21 cellular contexts compared by ENCODE assay signal in genomic region chr16:70724146-70725023, GRCh38. TPM values are rescaled to one million over a fixed set of nuclear protein-coding genes. Genes with fewer than 3 reads are reported as not detected.
DNase-seq lines count a peak whose midpoint lies in the region; FAIRE-seq and TF ChIP-seq lines count a peak whose summit lies in the region.
"Had no signal": no experiment of that assay in that cellular context is flagged by ENCODE, and none has a peak within 500 bp of the region (broad histone marks: within the 10 kb centered on the region; RNA-seq: fewer than 3 reads in every experiment).

No MANE protein-coding gene starts in this region.

- no peak overlapping the region for H2BK12ac ChIP-seq in H9 (ENCODE audit: insufficient read length, low read depth, low read length)

- H3K4me3 Mint-ChIP-seq in activated naive CD4-positive, alpha-beta T cell treated with anti-CD3 and anti-CD28 coated beads, Interleukin-2, amount 10 ng/mL, durations not matched to agents 7 days and 5 days = no peak overlapping the region
- no peak overlapping the region for H3K4me3 Mint-ChIP-seq in activated T-helper 2 cell treated with anti-CD3 and anti-CD28 coated beads, Interferon-gamma antibody, Interleukin-2, Interleukin-4, amounts not matched to agents 10 μg/mL and 5 μg/mL and 100 μg/mL, durations not matched to agents 14 hours and 24 hours and 36 hours (ENCODE audit: low read depth)
- H3K4me3 Mint-ChIP-seq in H9 = no peak overlapping the region
- H3K4me3 Mint-ChIP-seq: activated CD8-positive, alpha-beta memory T cell treated with anti-CD3 and anti-CD28 coated beads, Interleukin-2, amount 10 ng/mL, durations not matched to agents 7 days and 5 days; HFFc6; T-cell had no signal

- H2AK5ac ChIP-seq in H9 (ENCODE audit: insufficient read length, low read length) = no peak overlapping the region

- intact Hi-C loops in kidney (cut with DNase I) (no loop called here), ovary (cut with DNase I) (no loop called here), transverse colon (cut with DNase I; ENCODE audit: low total_unique reads) (no loop called here)
- intact Hi-C loops in activated T-helper 2 cell treated with anti-CD3 and anti-CD28 coated beads, Interferon-gamma antibody, Interleukin-2, Interleukin-4, amounts not matched to agents 10 μg/mL and 5 μg/mL and 100 μg/mL, durations not matched to agents 14 hours and 24 hours and 36 hours (cut with micrococcal nuclease) = no loop called here

- no peaks in the 10 kb centered on the region for H3K27me3 Mint-ChIP-seq in activated naive CD4-positive, alpha-beta T cell treated with anti-CD3 and anti-CD28 coated beads, Interleukin-2, amount 10 ng/mL, durations not matched to agents 7 days and 5 days
- H3K27me3 Mint-ChIP-seq in activated T-helper 2 cell treated with anti-CD3 and anti-CD28 coated beads, Interferon-gamma antibody, Interleukin-2, Interleukin-4, amounts not matched to agents 10 μg/mL and 5 μg/mL and 100 μg/mL, durations not matched to agents 14 hours and 24 hours and 36 hours (ENCODE audit: low read depth) = no peaks in the 10 kb centered on the region
- H3K27me3 Mint-ChIP-seq in H9 (ENCODE audit: low read depth) = no peaks in the 10 kb centered on the region
- H3K27me3 Mint-ChIP-seq: activated CD8-positive, alpha-beta memory T cell treated with anti-CD3 and anti-CD28 coated beads, Interleukin-2, amount 10 ng/mL, durations not matched to agents 7 days and 5 days; T-cell had no signal

- no peak overlapping the region for H2BK120ac ChIP-seq in H9 (ENCODE audit: low read depth, low read length, poor library complexity, severe bottlenecking)

- peak overlapping the region; percentile 37 for H3K27ac Mint-ChIP-seq in activated naive CD4-positive, alpha-beta T cell treated with anti-CD3 and anti-CD28 coated beads, Interleukin-2, amount 10 ng/mL, durations not matched to agents 7 days and 5 days
- H3K27ac Mint-ChIP-seq in activated T-helper 2 cell treated with anti-CD3 and anti-CD28 coated beads, Interferon-gamma antibody, Interleukin-2, Interleukin-4, amounts not matched to agents 10 μg/mL and 5 μg/mL and 100 μg/mL, durations not matched to agents 14 hours and 24 hours and 36 hours = no peak overlapping the region
- H3K27ac Mint-ChIP-seq in H9 = peak overlapping the region in 1 of 3 experiments; percentile 68; a peak in 2 of 7 replicates
- H3K27ac Mint-ChIP-seq: activated CD8-positive, alpha-beta memory T cell treated with anti-CD3 and anti-CD28 coated beads, Interleukin-2, amount 10 ng/mL, durations not matched to agents 7 days and 5 days; HFFc6; T-cell had no signal

- H3K14ac ChIP-seq in H9 (ENCODE audit: insufficient read depth, low read length) = no peak overlapping the region; the same call in 1 of the 2 replicates

- H4K91ac ChIP-seq in H9 (ENCODE audit: insufficient read length, low read depth, low read length) = no peak overlapping the region

- H3K4ac ChIP-seq in H9 (ENCODE audit: low read depth, low read length) = no peak overlapping the region

- in situ Hi-C loops in transverse colon (cut with MboI; ENCODE audit: low pct_ligation_motif_present in 1 of 4, low pct_unique_long_range_greater_than_20kb in 1 of 4, low sequenced_read_pairs in 3 of 4) = no loop called here

- H2BK5ac ChIP-seq in H9 (ENCODE audit: insufficient read length, low read length) = no peak overlapping the region

- H3K4me2 ChIP-seq in H9 (ENCODE audit: insufficient read depth, insufficient read length, low read length) = no peak overlapping the region

- 92 to 95% (median 94%) methylated on average over 15 of the region's 15 CpGs for WGBS in ovary, 3 donors
- 95 to 100% methylated on average over 1 to 15 of the region's 15 CpGs for WGBS in transverse colon (ENCODE audit: low coverage in 1 of 2), 2 donors
- WGBS in H9 (ENCODE audit: extremely low coverage, insufficient read length, low lambda C conversion rate) = no CpG with 5 or more reads among the region's 15 CpGs

- no peak for FAIRE-seq in kidney (lab: Jason Lieb, UNC)
- FAIRE-seq: A204.1 had no signal

- H3K4me3 ChIP-seq in kidney (ENCODE audit: low read length in 2 of 2) = no peak overlapping the region
- no peak overlapping the region for H3K4me3 ChIP-seq in ovary
- no peak overlapping the region for H3K4me3 ChIP-seq in transverse colon
- H3K4me3 ChIP-seq: mucosa of descending colon, testis had no signal

- CTCF ChIA-PET in activated naive CD4-positive, alpha-beta T cell treated with anti-CD3 and anti-CD28 coated beads, Interleukin-2, amount 10 ng/mL, durations not matched to agents 7 days and 5 days (lab: Charles Lee) = interaction anchor here (0.6 kb wide), 1 partner anchor 54 kb away, joined by 3 read pairs; no protein-coding TSS in a partner anchor

- H3K9me3 Mint-ChIP-seq in activated naive CD4-positive, alpha-beta T cell treated with anti-CD3 and anti-CD28 coated beads, Interleukin-2, amount 10 ng/mL, durations not matched to agents 7 days and 5 days = no peaks in the 10 kb centered on the region
- no peaks in the 10 kb centered on the region for H3K9me3 Mint-ChIP-seq in activated T-helper 2 cell treated with anti-CD3 and anti-CD28 coated beads, Interferon-gamma antibody, Interleukin-2, Interleukin-4, amounts not matched to agents 10 μg/mL and 5 μg/mL and 100 μg/mL, durations not matched to agents 14 hours and 24 hours and 36 hours
- no peaks in the 10 kb centered on the region for H3K9me3 Mint-ChIP-seq in H9
- H3K9me3 Mint-ChIP-seq: HFFc6, T-cell had no signal

- H3K23ac ChIP-seq in H9 (ENCODE audit: insufficient read length, low read depth, low read length) = no peak overlapping the region

- H3K4me1 ChIP-seq in kidney (ENCODE audit: control insufficient read depth in 1 of 2, insufficient read depth in 1 of 2, low read depth in 1 of 2, low read length in 2 of 2) (peaks cover 24 to 30% of the 10 kb centered on the region in 2 donors), ovary (ENCODE audit: insufficient read depth) (peaks cover 26% of the 10 kb centered on the region), transverse colon (peaks cover 18 to 30% (median 22%) of the 10 kb centered on the region in 4 donors), H9 (ENCODE audit: insufficient read depth, low read length) (no peaks in the 10 kb centered on the region)
- H3K4me1 ChIP-seq: foreskin keratinocyte had no signal

- H3K79me1 ChIP-seq in H9 (ENCODE audit: insufficient read depth, low read depth, low read length, poor library complexity, severe bottlenecking) = no peaks in the 10 kb centered on the region

- H3K36me3 Mint-ChIP-seq in activated naive CD4-positive, alpha-beta T cell treated with anti-CD3 and anti-CD28 coated beads, Interleukin-2, amount 10 ng/mL, durations not matched to agents 7 days and 5 days = peaks cover 20% of the 10 kb centered on the region
- peaks cover 8% of the 10 kb centered on the region for H3K36me3 Mint-ChIP-seq in activated T-helper 2 cell treated with anti-CD3 and anti-CD28 coated beads, Interferon-gamma antibody, Interleukin-2, Interleukin-4, amounts not matched to agents 10 μg/mL and 5 μg/mL and 100 μg/mL, durations not matched to agents 14 hours and 24 hours and 36 hours (ENCODE audit: low read depth)
- H3K36me3 Mint-ChIP-seq in H9 (ENCODE audit: insufficient read depth in 1 of 3, low read depth in 3 of 3) = peaks cover 20 to 35% (median 27%) of the 10 kb centered on the region in 3 experiments

- no peak overlapping the region for H2BK20ac ChIP-seq in H9 (ENCODE audit: low read depth, low read length, poor library complexity, severe bottlenecking)

- no peak overlapping the region for H4K5ac ChIP-seq in H9 (ENCODE audit: insufficient read length, low read depth, low read length)

- no peaks in the 10 kb centered on the region for H4K20me1 ChIP-seq in H9 (ENCODE audit: control insufficient read depth, insufficient read depth, insufficient read length)

- H3K27me3 ChIP-seq in ovary (no peaks in the 10 kb centered on the region), transverse colon (no peaks in the 10 kb centered on the region), H9 (ENCODE audit: insufficient read depth, low read length) (no peaks in the 10 kb centered on the region)
- H3K27me3 ChIP-seq: foreskin keratinocyte, testis had no signal

- no peak overlapping the region for H2BK15ac ChIP-seq in H9 (ENCODE audit: low read depth, low read length)

- H3T11ph ChIP-seq in H9 (ENCODE audit: low read length) = no peak overlapping the region

- no peak overlapping the region for H2AFZ ChIP-seq in H9 (ENCODE audit: low read length)

- H3K36me3 ChIP-seq in kidney (ENCODE audit: control insufficient read depth in 1 of 2, insufficient read depth in 2 of 2, low read length in 2 of 2) (no peaks in the 10 kb centered on the region), ovary (no peaks in the 10 kb centered on the region), transverse colon (peaks cover 0 to 3% (median 0%) of the 10 kb centered on the region in 4 donors)

- TF ChIP-seq POLR2A in ovary (IDR thresholded peaks at IDR 0.05) = no peak
- TF ChIP-seq POLR2A in transverse colon (IDR thresholded peaks at IDR 0.05) = no peak

- peak overlapping the region in 1 of 2 donors; percentile 29 for H3K9ac ChIP-seq in kidney (ENCODE audit: low read length in 2 of 2)
- no peak overlapping the region for H3K9ac ChIP-seq in H9 (ENCODE audit: extremely low read depth, insufficient read length, low read length)

- H3K18ac ChIP-seq in H9 (ENCODE audit: insufficient read length, low read depth, low read length) = no peak overlapping the region

- TF ChIP-seq EP300 in ovary (IDR thresholded peaks at IDR 0.05) = no peak
- TF ChIP-seq EP300 in transverse colon (IDR thresholded peaks at IDR 0.05; ENCODE audit: low read depth) = no peak

- TF ChIP-seq CTCF in kidney (IDR thresholded peaks at IDR 0.05; ENCODE audit: borderline replicate concordance, extremely low read depth, insufficient read depth) (no peak), ovary (IDR thresholded peaks at IDR 0.05) (no peak), transverse colon (IDR thresholded peaks at IDR 0.05) (no peak), H9 (conservative IDR thresholded peaks at IDR 0.05) (no peak)

- H3K79me2 ChIP-seq in H9 (ENCODE audit: insufficient read depth, low read length) = no peaks in the 10 kb centered on the region

- no peak overlapping the region for H3K56ac ChIP-seq in H9 (ENCODE audit: insufficient read length, low read depth, low read length)

- H3K27ac ChIP-seq in kidney (ENCODE audit: low read depth in 2 of 2, low read length in 2 of 2) (peak overlapping the region; percentile 81 to 88), ovary (peak overlapping the region; percentile 49 to 86), transverse colon (peak overlapping the region; percentile 72 to 90 (median 84)), H9 (ENCODE audit: insufficient read length, low read depth, low read length) (no peak overlapping the region)
- H3K27ac ChIP-seq: C4-2B, foreskin keratinocyte, WERI-Rb-1 had no signal

- no peak for DNase-seq in activated naive CD4-positive, alpha-beta T cell treated with anti-CD3 and anti-CD28 coated beads, Interleukin-2, amount 10 ng/mL, durations not matched to agents 7 days and 5 days
- no peak for DNase-seq in activated naive CD4-positive, alpha-beta T cell treated with anti-CD3 and anti-CD28 coated beads, Interleukin-2, amount 50 U/mL, for 16 hours
- DNase-seq in kidney = no peak
- DNase-seq in ovary = no peak
- no peak for DNase-seq in transverse colon
- no peak for DNase-seq in activated T-helper 2 cell treated with anti-CD3 and anti-CD28 coated beads, Interferon-gamma antibody, Interleukin-2, Interleukin-4, amounts not matched to agents 10 μg/mL and 5 μg/mL and 100 μg/mL, durations not matched to agents 14 hours and 24 hours and 36 hours (ENCODE audit: low spot score)
- DNase-seq in stimulated activated naive CD4-positive, alpha-beta T cell treated with Interleukin-2 at 50 U/mL for 16 hours (lab: John Stamatoyannopoulos, UW) = no peak
- no peak for DNase-seq in H9
- DNase-seq: activated CD8-positive, alpha-beta memory T cell treated with anti-CD3 and anti-CD28 coated beads, Interleukin-2, amount 10 ng/mL, durations not matched to agents 7 days and 5 days; activated naive CD4-positive, alpha-beta T cell treated with Interleukin-2 at 50 U/mL for 16 hours; DMS153; foreskin keratinocyte; HFFc6; Kasumi-1; mucosa of descending colon; NCI-H2171 treated with DMSO at 0.1 percent for 48 hours; T-cell; testis; WERI-Rb-1 had no signal

- no peaks in the 10 kb centered on the region for H3K23me2 ChIP-seq in H9 (ENCODE audit: insufficient read length, low read depth, low read length, poor library complexity, severe bottlenecking)

- H4K8ac ChIP-seq in H9 (replicated peaks; ENCODE audit: insufficient read length, low read depth, low read length) = no peak overlapping the region

- no peaks in the 10 kb centered on the region for H3K4me1 Mint-ChIP-seq in activated naive CD4-positive, alpha-beta T cell treated with anti-CD3 and anti-CD28 coated beads, Interleukin-2, amount 10 ng/mL, durations not matched to agents 7 days and 5 days
- H3K4me1 Mint-ChIP-seq in activated T-helper 2 cell treated with anti-CD3 and anti-CD28 coated beads, Interferon-gamma antibody, Interleukin-2, Interleukin-4, amounts not matched to agents 10 μg/mL and 5 μg/mL and 100 μg/mL, durations not matched to agents 14 hours and 24 hours and 36 hours (ENCODE audit: low read depth) = no peaks in the 10 kb centered on the region
- peaks cover 4 to 14% of the 10 kb centered on the region in 2 experiments; a peak in 2 of 4 replicates for H3K4me1 Mint-ChIP-seq in H9
- H3K4me1 Mint-ChIP-seq: activated CD8-positive, alpha-beta memory T cell treated with anti-CD3 and anti-CD28 coated beads, Interleukin-2, amount 10 ng/mL, durations not matched to agents 7 days and 5 days had no signal

- H3K9me3 ChIP-seq in kidney (ENCODE audit: control insufficient read depth in 1 of 2, low read length in 2 of 2) (peaks cover 0 to 3% of the 10 kb centered on the region in 2 donors), ovary (no peaks in the 10 kb centered on the region), transverse colon (no peaks in the 10 kb centered on the region), H9 (ENCODE audit: control insufficient read depth, low read depth, low read length) (no peaks in the 10 kb centered on the region)
- H3K9me3 ChIP-seq: mucosa of descending colon, testis had no signal

RNA-seq across cellular contexts. Expression of gene MTSS2, which starts 38.5 kb away (rescaled TPM):
- total RNA-seq in kidney = 33.0 TPM
- 19.2 TPM for polyA plus RNA-seq in kidney (ENCODE audit: insufficient read depth, low read depth, low replicate concordance)
- total RNA-seq in ovary = 10 to 100 TPM; 19.6 to 93.5 (median 40.2) TPM
- polyA plus RNA-seq in ovary = 10 to 100 TPM in 1 of 2 donors, 1 to 10 TPM in 1; 8.4 to 52.5 TPM
- total RNA-seq in transverse colon = 100 to 1,000 TPM in 1 of 4 donors, 10 to 100 TPM in 3; 13.9 to 149 (median 33.8) TPM
- 1.3 TPM in 2 replicates for total RNA-seq in activated T-helper 2 cell treated with anti-CD3 and anti-CD28 coated beads, Interferon-gamma antibody, Interleukin-2, Interleukin-4, amounts not matched to agents 10 μg/mL and 5 μg/mL and 100 μg/mL, durations not matched to agents 14 hours and 24 hours and 36 hours
- 41.0 and 42.5 TPM in 2 replicates for total RNA-seq in H9 (2021)
